Comparison of ENCODE assay signal across 22 cellular contexts in the genomic region with DNA sequence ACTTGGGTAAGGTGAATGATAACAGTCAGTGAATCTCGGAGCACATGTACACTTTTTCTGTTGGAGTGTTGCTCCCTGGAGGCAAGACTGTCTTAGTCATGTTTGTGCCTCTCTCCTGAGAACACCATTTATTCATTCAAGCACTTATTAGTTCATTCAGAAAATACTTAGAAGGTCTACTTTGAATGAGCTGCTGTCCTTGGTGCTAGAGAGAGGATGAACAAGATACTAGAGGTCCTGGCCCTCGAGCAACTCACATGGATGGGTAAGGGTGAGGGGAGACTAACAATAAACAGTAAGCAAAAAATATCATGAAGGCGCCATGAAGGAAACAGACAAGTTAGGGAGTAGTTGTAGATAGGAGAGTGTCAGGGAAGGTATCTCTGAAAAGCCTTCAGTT. TPM values are rescaled to one million over a fixed set of nuclear protein-coding genes. Genes with fewer than 3 reads are reported as not detected.
DNase-seq lines count a peak whose midpoint lies in the region; ATAC-seq, FAIRE-seq and TF ChIP-seq lines count a peak whose summit lies in the region.
"Had no signal": no experiment of that assay in that cellular context is flagged by ENCODE, and none has a peak within 500 bp of the region (broad histone marks: within the 10 kb centered on the region; RNA-seq: fewer than 3 reads in every experiment).

No MANE protein-coding gene starts in this region.

- H3K9me3 ChIP-seq in A549 (no peaks in the 10 kb centered on the region), hepatocyte (ENCODE audit: low read depth) (no peaks in the 10 kb centered on the region)
- H3K9me3 ChIP-seq: BLaER1, Caco-2 had no signal

- intact Hi-C loops in head of caudate nucleus (cut with DNase I), result no loop called here

- DNase-seq in A549 (ENCODE audit: low read depth in 1 of 2, low spot score in 1 of 2), result no peak
- DNase-seq in amniotic epithelial cell (ENCODE audit: low read depth), result peak; percentile 35
- DNase-seq in hepatocyte (ENCODE audit: low spot score), result peak; percentile 24
- DNase-seq in cortex of kidney (lab: John Stamatoyannopoulos, UW), result no peak
- no peak for DNase-seq in NCI-H446 treated with DMSO at 0.1 percent for 48 hours (lab: John Stamatoyannopoulos, UW)
- no peak for DNase-seq in NCI-H2107 treated with DMSO at 0.1 percent for 48 hours (lab: John Stamatoyannopoulos, UW; ENCODE audit: unreplicated experiment)
- no peak for DNase-seq in head of caudate nucleus
- DNase-seq: activated CD4-positive, alpha-beta memory T cell treated with anti-CD3 and anti-CD28 coated beads for 36 hours; activated effector memory CD4-positive, alpha-beta T cell treated with anti-CD3 and anti-CD28 coated beads, Interleukin-2, amount 50 U/mL, for 16 hours; Caco-2; islet precursor cell; NCI-H1417 treated with DMSO at 0.1 percent for 48 hours; NCI-H510A treated with DMSO at 0.1 percent for 48 hours; nucleus accumbens; RPMI8226; T-helper 9 cell; trophoblast cell had no signal

- H3K79me2 ChIP-seq in hepatocyte, result no peaks in the 10 kb centered on the region

- H3K4me1 ChIP-seq in A549 (no peaks in the 10 kb centered on the region), hepatocyte (ENCODE audit: insufficient read depth) (no peaks in the 10 kb centered on the region)
- H3K4me1 ChIP-seq: BLaER1, Caco-2 had no signal

- no peak for TF ChIP-seq EP300 in A549 (IDR thresholded peaks at IDR 0.05)
- TF ChIP-seq EP300 in Ishikawa (IDR thresholded peaks at IDR 0.05; ENCODE audit: borderline replicate concordance), result no peak

- no peak for FAIRE-seq in A549 (lab: Jason Lieb, UNC)
- FAIRE-seq: endometrium, GM19239 had no signal

- no peaks in the 10 kb centered on the region for H3K36me3 ChIP-seq in hepatocyte (replicated peaks; ENCODE audit: insufficient read depth, low read depth)
- H3K36me3 ChIP-seq: BLaER1 had no signal

- no peak overlapping the region for H3K4me3 ChIP-seq in A549
- no peak overlapping the region for H3K4me3 ChIP-seq in hepatocyte
- H3K4me3 ChIP-seq: BLaER1, lung had no signal

- H3K27ac ChIP-seq in A549 (no peak overlapping the region), hepatocyte (no peak overlapping the region)
- H3K27ac ChIP-seq: BLaER1 had no signal

- H3K4me2 ChIP-seq in A549, result no peak overlapping the region
- no peak overlapping the region for H3K4me2 ChIP-seq in hepatocyte
- H3K4me2 ChIP-seq: BLaER1 had no signal

- no peak for TF ChIP-seq RAD21 in A549 (conservative IDR thresholded peaks at IDR 0.05 in 1 of 2, IDR thresholded peaks at IDR 0.05 in 1 of 2)
- TF ChIP-seq RAD21 in Ishikawa (IDR thresholded peaks at IDR 0.05; ENCODE audit: low read depth), result no peak

- CTCF ChIA-PET in A549 (lab: Yijun Ruan, JAX), result interaction anchor here (0.6 to 4.9 kb wide), 5 partner anchors 9 to 224 kb away, joined by 3 to 28 read pairs (median 6); no protein-coding TSS in a partner anchor

- no peaks in the 10 kb centered on the region for H3K9me2 ChIP-seq in hepatocyte (replicated peaks; ENCODE audit: insufficient read depth)

- H3K27me3 ChIP-seq in hepatocyte, result no peaks in the 10 kb centered on the region
- H3K27me3 ChIP-seq: BLaER1 had no signal

- WGBS in A549 (ENCODE audit: missing lambda C conversion rate), result 58% methylated on average over 3 of the region's 3 CpGs
- WGBS in hepatocyte (ENCODE audit: low lambda C conversion rate, missing lambda C conversion rate), result 83% methylated on average over 3 of the region's 3 CpGs

- H4K20me1 ChIP-seq in hepatocyte (ENCODE audit: insufficient read depth, poor library complexity, severe bottlenecking), result no peaks in the 10 kb centered on the region
- H4K20me1 ChIP-seq: BLaER1 had no signal

- TF ChIP-seq CTCF in A549 (IDR thresholded peaks at IDR 0.05) (no peak), hepatocyte (IDR thresholded peaks at IDR 0.05; ENCODE audit: poor library complexity) (no peak)

- POLR2A ChIA-PET in A549 (lab: Yijun Ruan, JAX), result no interaction called here

- ATAC-seq in A549, result 0 out of 6 replicates have a peak, but pooled peaks of 1 of the 2 experiments have one; percentile 34

- no peak for TF ChIP-seq POLR2A in A549 (IDR thresholded peaks at IDR 0.05; ENCODE audit: low read length)

- no peak overlapping the region for H2AFZ ChIP-seq in hepatocyte

TF ChIP-seq in A549, 52 proteins besides CTCF, POLR2A, EP300 and RAD21 (continues in another document):
- TF ChIP-seq EHMT2 (IDR thresholded peaks at IDR 0.05; ENCODE audit: low read depth) (peak; percentile 67; the same call in 1 of the 2 replicates), ATOH8 (CRISPR knock-in tag; IDR thresholded peaks at IDR 0.05; ENCODE audit: low read depth) (no peak), ZSCAN20 (CRISPR knock-in tag; IDR thresholded peaks at IDR 0.05) (no peak)

TF ChIP-seq in Ishikawa, 13 proteins besides CTCF, POLR2A, EP300 and RAD21:
- no peak for TF ChIP-seq ZBTB7A (IDR thresholded peaks at IDR 0.05; ENCODE audit: low read depth)
- no peak for TF ChIP-seq NFIC (IDR thresholded peaks at IDR 0.05)
- peak; percentile 86 for TF ChIP-seq REST (IDR thresholded peaks at IDR 0.05; ENCODE audit: low read depth)
- TF ChIP-seq CEBPB (IDR thresholded peaks at IDR 0.05), result no peak

RNA-seq across cellular contexts. Expression of gene SAMD4A, which starts 17.1 kb away (rescaled TPM):
- polyA plus RNA-seq in A549 (2011; rRNA removed), result 3.9 and 5.3 TPM in 2 replicates
- polyA plus RNA-seq in A549 (2012; cell fraction: cytosol; rRNA removed), result 2.4 and 3.2 TPM in 2 replicates
- polyA plus RNA-seq in A549 (2012; cell fraction: nucleus; rRNA removed), result 7.7 and 10.7 TPM in 2 replicates
- polyA plus RNA-seq in A549 (2017; fragmentation: RNase III; extraction: RNeasy Plus Mini Kit Qiagen cat#74134 plus additional on column Dnase treatment), result 5.4 to 8.0 TPM (median 6.1 TPM) in 3 replicates
- polyA minus RNA-seq in A549 (2011; rRNA and poly(A)+ RNA removed), result 16.6 and 23.5 TPM in 2 replicates
- 15.7 and 17.9 TPM in 2 replicates for total RNA-seq in hepatocyte
- polyA plus RNA-seq in hepatocyte, result 10.5 and 11.7 TPM in 2 replicates

RNA-seq across cellular contexts. Expression of gene CGRRF1, which starts 40.2 kb away (rescaled TPM):
- polyA plus RNA-seq in A549 (2011; rRNA removed) (35.4 and 35.9 TPM in 2 replicates), A549 (2017; fragmentation: RNase III; extraction: RNeasy Plus Mini Kit Qiagen cat#74134 plus additional on column Dnase treatment) (15.4 to 18.2 TPM (median 15.8 TPM) in 3 replicates), hepatocyte (20.7 and 22.9 TPM in 2 replicates)
- 4.7 and 5.9 TPM in 2 replicates for polyA plus RNA-seq in A549 (2012; cell fraction: cytosol; rRNA removed)
- polyA plus RNA-seq in A549 (2012; cell fraction: nucleus; rRNA removed), result 2.6 and 4.0 TPM in 2 replicates
- polyA minus RNA-seq in A549 (2011; rRNA and poly(A)+ RNA removed), result 9.6 and 10.1 TPM in 2 replicates
- total RNA-seq in hepatocyte, result 24.9 and 27.0 TPM in 2 replicates

Comparison
In these comparisons a context has a peak if more than half of its experiments do, and no peak if none do; other contexts are left out.
1. DNase-seq: peak in amniotic epithelial cell (single experiment) and hepatocyte (single experiment); none in A549 (0 of 2), cortex of kidney (single experiment), NCI-H446 treated with DMSO at 0.1 percent for 48 hours (single experiment), NCI-H2107 treated with DMSO at 0.1 percent for 48 hours (single experiment) and head of caudate nucleus (0 of 42).